ENCODE assay signal across 8 cellular contexts in genomic region chr9:114587345-114588149, GRCh38. TPM values are rescaled to one million over a fixed set of nuclear protein-coding genes. Genes with fewer than 3 reads are reported as not detected.
DNase-seq lines count a peak whose midpoint lies in the region; ATAC-seq and TF ChIP-seq lines count a peak whose summit lies in the region.

ATP6V1G1 (plus strand) TSS chr9:114587769; CDS start chr9:114587839, 70 bp downstream.

- BruUV-seq in Panc1 (replicated peaks; lab: Mats Ljungman, UMichigan) = no TSS peak

- H3K36me3 ChIP-seq in Panc1 (ENCODE audit: control insufficient read depth, insufficient read depth, low read length) = peaks cover 6% of the 10 kb centered on the region
- peaks cover 4% of the 10 kb centered on the region for H3K36me3 ChIP-seq in muscle layer of colon (ENCODE audit: insufficient read depth, low read length)

- peak within 1 kb of the TSS; percentile 87 for H3K4me3 ChIP-seq in Panc1 (ENCODE audit: low read depth in 2 of 2, low read length in 2 of 2)
- peak within 1 kb of the TSS; percentile 95 to 100 for H3K4me3 ChIP-seq in muscle layer of colon (ENCODE audit: low read depth in 1 of 2, low read length in 2 of 2)

- peaks cover 11% of the 10 kb centered on the region for H3K36me3 Mint-ChIP-seq in activated T-cell treated with anti-CD3 and anti-CD28 coated beads, Interleukin-2, amount 50 U/mL, for 4 hours (ENCODE audit: insufficient read depth)

- peak within 1 kb of the TSS; percentile 94 for H3K27ac ChIP-seq in Panc1 (ENCODE audit: low read length)
- peak within 1 kb of the TSS; percentile 94 for H3K27ac ChIP-seq in muscle layer of colon (ENCODE audit: low read depth, low read length)

- H3K27me3 ChIP-seq in Panc1 (ENCODE audit: control insufficient read depth, insufficient read depth, low read length) = no peaks in the 10 kb centered on the region
- no peaks in the 10 kb centered on the region for H3K27me3 ChIP-seq in muscle layer of colon (ENCODE audit: control insufficient read depth in 1 of 2, insufficient read depth in 2 of 2, low read length in 2 of 2)

- peak within 1 kb of the TSS; percentile 100 for H3K4me3 Mint-ChIP-seq in activated T-cell treated with anti-CD3 and anti-CD28 coated beads, Interleukin-2, amount 50 U/mL, for 4 hours

- H3K9me3 ChIP-seq in Panc1 (ENCODE audit: control insufficient read depth, insufficient read depth, low read depth, low read length) (no peaks in the 10 kb centered on the region), muscle layer of colon (ENCODE audit: low read length) (no peaks in the 10 kb centered on the region)

- no peaks in the 10 kb centered on the region for H3K27me3 Mint-ChIP-seq in activated T-cell treated with anti-CD3 and anti-CD28 coated beads, Interleukin-2, amount 50 U/mL, for 4 hours (ENCODE audit: low read depth)

- intact Hi-C loops in Panc1 (cut with micrococcal nuclease; ENCODE audit: unreplicated experiment) = loop anchor here (1.0 kb wide), 1 partner anchor 82 kb away; the partner anchor contains the start of gene WHRN

- H3K9me3 Mint-ChIP-seq in activated T-cell treated with anti-CD3 and anti-CD28 coated beads, Interleukin-2, amount 50 U/mL, for 4 hours = no peaks in the 10 kb centered on the region

- in situ Hi-C loops in Panc1 (cut with HindIII; ENCODE audit: low pct_unique_long_range_greater_than_20kb, low sequenced_read_pairs) = no loop called here

- H3K4me1 ChIP-seq in Panc1 (ENCODE audit: control insufficient read depth, insufficient read depth, low read length) = peaks cover 5% of the 10 kb centered on the region
- H3K4me1 ChIP-seq in muscle layer of colon (ENCODE audit: insufficient read depth, low read length) = peaks cover 32% of the 10 kb centered on the region

- TF ChIP-seq CTCF in Panc1 (IDR thresholded peaks at IDR 0.05) = no peak

- peaks cover 46% of the 10 kb centered on the region for H3K4me1 Mint-ChIP-seq in activated T-cell treated with anti-CD3 and anti-CD28 coated beads, Interleukin-2, amount 50 U/mL, for 4 hours (ENCODE audit: low read depth)

- ATAC-seq in GM21723 (IDR thresholded peaks at IDR 0.05; ENCODE audit: unreplicated experiment) (peak; percentile 95), Panc1 (peak; percentile 98), esophagus mucosa (peak; percentile 97)
- ATAC-seq in activated T-cell treated with anti-CD3 and anti-CD28 coated beads, Interleukin-2, amount 50 U/mL, for 4 hours = peak; percentile 95 to 96

- CTCF ChIA-PET in Panc1 (lab: Charles Lee) = no interaction called here

- DNase-seq in DMS53 treated with DMSO at 0.1 percent for 48 hours (lab: John Stamatoyannopoulos, UW; ENCODE audit: unreplicated experiment) (peak; percentile 92), KG1 (lab: John Stamatoyannopoulos, UW) (peak; percentile 94), Panc1 (ENCODE audit: low read depth, low spot score) (peak; percentile 78)
- peak; percentile 98 for DNase-seq in activated T-cell treated with anti-CD3 and anti-CD28 coated beads, Interleukin-2, amount 50 U/mL, for 4 hours
- DNase-seq in stimulated activated CD8-positive, alpha-beta memory T cell treated with anti-CD3 and anti-CD28 coated beads, Interleukin-7, amount 100 ng/mL, for 24 hours (ENCODE audit: low read depth) = peak; percentile 99

- H3K9ac ChIP-seq in muscle layer of colon (ENCODE audit: low read length) = peak within 1 kb of the TSS; percentile 100

- POLR2A ChIA-PET in Panc1 (lab: Charles Lee) = interaction anchor here (0.6 to 0.9 kb wide), 6 partner anchors 25 to 1565 kb away, joined by 3 to 14 read pairs (median 3); no protein-coding TSS in a partner anchor

RNA-seq across cellular contexts. Expression of gene ATP6V1G1, which starts in this region (rescaled TPM):
- total RNA-seq in Panc1 (2021; ENCODE audit: unreplicated experiment) (71.8 TPM), esophagus mucosa (92.4 TPM)
- 73.0 TPM for polyA plus RNA-seq in Panc1 (2012; ENCODE audit: insufficient read length)
- 10 to 100 TPM; 45.2 to 51.0 (median 50.3) TPM for total RNA-seq in activated T-cell treated with anti-CD3 and anti-CD28 coated beads, Interleukin-2, amount 50 U/mL, for 4 hours

Comparison
In these comparisons a context has a peak if more than half of its experiments do, and no peak if none do; other contexts are left out.
1. Peak in every context shown above with its lines: DNase-seq, ATAC-seq, H3K4me3 ChIP-seq and H3K27ac ChIP-seq.